In genomic region chr22:29838599-29838956, GRCh38 we compare ENCODE assay signal across 8 cellular contexts. TPM values are rescaled to one million over a fixed set of nuclear protein-coding genes. Genes with fewer than 3 reads are reported as not detected.
DNase-seq lines count a peak whose midpoint lies in the region; ATAC-seq, FAIRE-seq and TF ChIP-seq lines count a peak whose summit lies in the region.

No MANE protein-coding gene starts in this region.

- WGBS in thyroid gland, 2 donors = 41 to 43% methylated on average over 5 of the region's 5 CpGs

- peak overlapping the region; percentile 81 for H3K27ac ChIP-seq in keratinocyte (ENCODE audit: control insufficient read depth, insufficient read depth, low read length)
- H3K27ac ChIP-seq in thyroid gland = peak overlapping the region; percentile 72 to 79 (median 77)

- intact Hi-C loops in thyroid gland (cut with DNase I) = loop anchor here (5.0 kb wide), 1 partner anchor 66 kb away; no protein-coding TSS in a partner anchor

- dilution Hi-C loops in keratinocyte (cut with MboI; ENCODE audit: extremely low pct_ligation_motif_present, low sequenced_read_pairs) = no loop called here

- no peak for FAIRE-seq in keratinocyte (lab: Jason Lieb, UNC)

- H3K9me3 ChIP-seq in keratinocyte (ENCODE audit: control insufficient read depth, low read depth, low read length) (no peaks in the 10 kb centered on the region), thyroid gland (no peaks in the 10 kb centered on the region)

- peaks cover 46% of the 10 kb centered on the region for H3K4me1 Mint-ChIP-seq in activated T-cell treated with anti-CD3 and anti-CD28 coated beads, Interleukin-2, amount 50 U/mL, for 72 hours (ENCODE audit: low read depth)
- peaks cover 36% of the 10 kb centered on the region for H3K4me1 Mint-ChIP-seq in activated naive CD4-positive, alpha-beta T cell treated with anti-CD3 and anti-CD28 coated beads, Interleukin-2, amount 50 U/mL, for 24 hours

- H3K9me1 ChIP-seq in keratinocyte (ENCODE audit: control insufficient read depth, extremely low read depth, insufficient read depth, low read length) = no peaks in the 10 kb centered on the region

- H3K36me3 Mint-ChIP-seq in activated T-cell treated with anti-CD3 and anti-CD28 coated beads, Interleukin-2, amount 50 U/mL, for 72 hours (ENCODE audit: insufficient read depth in 2 of 2) = peaks cover 0 to 4% of the 10 kb centered on the region in 2 donors
- peaks cover 8% of the 10 kb centered on the region for H3K36me3 Mint-ChIP-seq in activated naive CD4-positive, alpha-beta T cell treated with anti-CD3 and anti-CD28 coated beads, Interleukin-2, amount 50 U/mL, for 24 hours

- H3K9me3 Mint-ChIP-seq in activated T-cell treated with anti-CD3 and anti-CD28 coated beads, Interleukin-2, amount 50 U/mL, for 72 hours = peaks cover 0 to 2% of the 10 kb centered on the region in 2 donors
- H3K9me3 Mint-ChIP-seq in activated naive CD4-positive, alpha-beta T cell treated with anti-CD3 and anti-CD28 coated beads, Interleukin-2, amount 50 U/mL, for 24 hours = no peaks in the 10 kb centered on the region

- H3K27me3 Mint-ChIP-seq in activated T-cell treated with anti-CD3 and anti-CD28 coated beads, Interleukin-2, amount 50 U/mL, for 72 hours (ENCODE audit: low read depth) = no peaks in the 10 kb centered on the region
- no peaks in the 10 kb centered on the region for H3K27me3 Mint-ChIP-seq in activated naive CD4-positive, alpha-beta T cell treated with anti-CD3 and anti-CD28 coated beads, Interleukin-2, amount 50 U/mL, for 24 hours

- peak overlapping the region; percentile 89 for H3K4me2 ChIP-seq in keratinocyte (ENCODE audit: control insufficient read depth, extremely low read depth, insufficient read depth, low read depth, low read length)

- H3K4me3 Mint-ChIP-seq in activated T-cell treated with anti-CD3 and anti-CD28 coated beads, Interleukin-2, amount 50 U/mL, for 72 hours = peak overlapping the region; percentile 88 to 96
- peak overlapping the region; percentile 96 for H3K4me3 Mint-ChIP-seq in activated naive CD4-positive, alpha-beta T cell treated with anti-CD3 and anti-CD28 coated beads, Interleukin-2, amount 50 U/mL, for 24 hours

- peak overlapping the region; percentile 81 for H2AFZ ChIP-seq in keratinocyte (ENCODE audit: control insufficient read depth, low read length)

- H3K4me3 ChIP-seq in keratinocyte (ENCODE audit: control insufficient read depth in 2 of 3, extremely low read depth in 1 of 3, insufficient read depth in 2 of 3, low read depth in 1 of 3, low read length in 3 of 3) (peak overlapping the region in 2 of 3 experiments; percentile 29 to 62), thyroid gland (replicated peaks in 1 of 3) (peak overlapping the region in 2 of 3 donors; percentile 21 to 90)

- DNase-seq in activated T-cell treated with anti-CD3 and anti-CD28 coated beads, Interleukin-2, amount 50 U/mL, for 72 hours = no peak
- no peak for DNase-seq in activated T-cell treated with anti-CD3 and anti-CD28 coated beads, Interleukin-2, amount 50 U/mL, for 48 hours
- DNase-seq in keratinocyte (ENCODE audit: low read depth, low spot score) (no peak), thyroid gland (no peak), AG20443 (ENCODE audit: low spot score) (no peak), COR-L47 (lab: John Stamatoyannopoulos, UW) (no peak)

- H3K9ac ChIP-seq in keratinocyte (ENCODE audit: control insufficient read depth, extremely low read depth, insufficient read depth, low read length) = peak overlapping the region; percentile 60

- peaks cover 24% of the 10 kb centered on the region for H3K79me2 ChIP-seq in keratinocyte (ENCODE audit: control insufficient read depth, insufficient read depth, low read length)

- H3K27me3 ChIP-seq in keratinocyte (ENCODE audit: control insufficient read depth, extremely low read depth, insufficient read depth, low read length) (no peaks in the 10 kb centered on the region), thyroid gland (no peaks in the 10 kb centered on the region)

- H3K36me3 ChIP-seq in keratinocyte (ENCODE audit: control insufficient read depth in 2 of 2, extremely low read depth in 1 of 2, insufficient read depth in 2 of 2, low read length in 2 of 2) (peaks cover 2 to 4% of the 10 kb centered on the region in 2 experiments), thyroid gland (peaks cover 0 to 4% of the 10 kb centered on the region in 2 donors)

- H4K20me1 ChIP-seq in keratinocyte (ENCODE audit: control insufficient read depth, extremely low read depth, insufficient read depth, low read length) = no peaks in the 10 kb centered on the region

- peak overlapping the region; percentile 96 for H3K27ac Mint-ChIP-seq in activated T-cell treated with anti-CD3 and anti-CD28 coated beads, Interleukin-2, amount 50 U/mL, for 72 hours
- peak overlapping the region; percentile 95 for H3K27ac Mint-ChIP-seq in activated naive CD4-positive, alpha-beta T cell treated with anti-CD3 and anti-CD28 coated beads, Interleukin-2, amount 50 U/mL, for 24 hours

- H3K4me1 ChIP-seq in keratinocyte (ENCODE audit: control insufficient read depth, extremely low read depth, insufficient read depth, low read length) (peaks cover 32% of the 10 kb centered on the region), thyroid gland (peaks cover 7 to 18% of the 10 kb centered on the region in 2 donors)

- peak; percentile 25 to 27 for ATAC-seq in activated T-cell treated with anti-CD3 and anti-CD28 coated beads, Interleukin-2, amount 50 U/mL, for 72 hours (replicated peaks in 1 of 2)
- ATAC-seq in HG03520 (IDR thresholded peaks at IDR 0.05; ENCODE audit: unreplicated experiment) = no peak

- TF ChIP-seq POLR2A in thyroid gland (IDR thresholded peaks at IDR 0.05) = no peak

- TF ChIP-seq CTCF in keratinocyte (optimal IDR thresholded peaks at IDR 0.05 in 1 of 3, IDR thresholded peaks at IDR 0.05 in 1 of 3, conservative IDR thresholded peaks at IDR 0.05 in 1 of 3; ENCODE audit: extremely low read depth in 1 of 3, insufficient read depth in 2 of 3, low read length in 3 of 3) (no peak), thyroid gland (IDR thresholded peaks at IDR 0.05) (no peak)

RNA-seq across cellular contexts. Expression of gene ASCC2, which starts 0.5 kb away (rescaled TPM):
- 10 to 100 TPM; 77.7 to 81.7 TPM for total RNA-seq in activated T-cell treated with anti-CD3 and anti-CD28 coated beads, Interleukin-2, amount 50 U/mL, for 72 hours
- polyA plus RNA-seq in keratinocyte = 50.7 to 53.0 TPM (median 51.3 TPM) in 3 replicates
- 88.8 TPM for polyA plus RNA-seq in keratinocyte (2011; ENCODE audit: low read depth)
- polyA plus RNA-seq in keratinocyte (2011; cell fraction: cytosol; rRNA removed) = 60.0 and 60.8 TPM in 2 replicates
- 91.2 and 115 TPM in 2 replicates for polyA plus RNA-seq in keratinocyte (2011; cell fraction: nucleus; rRNA removed)
- 36.8 and 53.9 TPM in 2 replicates for polyA plus RNA-seq in keratinocyte (2012; ENCODE audit: low replicate concordance)
- polyA minus RNA-seq in keratinocyte = 52.9 to 126 TPM (median 64.0 TPM) in 3 replicates
- polyA minus RNA-seq in keratinocyte (2011; cell fraction: cytosol; rRNA and poly(A)+ RNA removed) = 48.3 TPM
- 37.4 and 55.6 TPM in 2 replicates for polyA minus RNA-seq in keratinocyte (2011; cell fraction: nucleus; rRNA and poly(A)+ RNA removed)
- 10 to 100 TPM; 47.6 to 66.8 (median 51.3) TPM for total RNA-seq in thyroid gland

RNA-seq across cellular contexts. Expression of gene MTMR3, which starts 44.4 kb away (rescaled TPM):
- total RNA-seq in activated T-cell treated with anti-CD3 and anti-CD28 coated beads, Interleukin-2, amount 50 U/mL, for 72 hours = 10 to 100 TPM; 37.8 to 40.7 TPM
- polyA plus RNA-seq in keratinocyte = 16.4 to 22.1 TPM (median 16.5 TPM) in 3 replicates
- 12.4 TPM for polyA plus RNA-seq in keratinocyte (2011; ENCODE audit: low read depth)
- polyA plus RNA-seq in keratinocyte (2011; cell fraction: cytosol; rRNA removed) = 13.5 and 14.9 TPM in 2 replicates
- polyA plus RNA-seq in keratinocyte (2011; cell fraction: nucleus; rRNA removed) = 60.2 and 68.9 TPM in 2 replicates
- polyA plus RNA-seq in keratinocyte (2012; ENCODE audit: low replicate concordance) = 13.2 and 23.4 TPM in 2 replicates
- 52.0 to 64.4 TPM (median 64.3 TPM) in 3 replicates for polyA minus RNA-seq in keratinocyte
- 22.3 TPM for polyA minus RNA-seq in keratinocyte (2011; cell fraction: cytosol; rRNA and poly(A)+ RNA removed)
- polyA minus RNA-seq in keratinocyte (2011; cell fraction: nucleus; rRNA and poly(A)+ RNA removed) = 48.1 and 73.0 TPM in 2 replicates
- 100 to 1,000 TPM in 1 of 4 donors, 10 to 100 TPM in 3; 52.8 to 101 (median 69.1) TPM for total RNA-seq in thyroid gland
